1 cellular context compared by ENCODE assay signal in the genomic region with DNA sequence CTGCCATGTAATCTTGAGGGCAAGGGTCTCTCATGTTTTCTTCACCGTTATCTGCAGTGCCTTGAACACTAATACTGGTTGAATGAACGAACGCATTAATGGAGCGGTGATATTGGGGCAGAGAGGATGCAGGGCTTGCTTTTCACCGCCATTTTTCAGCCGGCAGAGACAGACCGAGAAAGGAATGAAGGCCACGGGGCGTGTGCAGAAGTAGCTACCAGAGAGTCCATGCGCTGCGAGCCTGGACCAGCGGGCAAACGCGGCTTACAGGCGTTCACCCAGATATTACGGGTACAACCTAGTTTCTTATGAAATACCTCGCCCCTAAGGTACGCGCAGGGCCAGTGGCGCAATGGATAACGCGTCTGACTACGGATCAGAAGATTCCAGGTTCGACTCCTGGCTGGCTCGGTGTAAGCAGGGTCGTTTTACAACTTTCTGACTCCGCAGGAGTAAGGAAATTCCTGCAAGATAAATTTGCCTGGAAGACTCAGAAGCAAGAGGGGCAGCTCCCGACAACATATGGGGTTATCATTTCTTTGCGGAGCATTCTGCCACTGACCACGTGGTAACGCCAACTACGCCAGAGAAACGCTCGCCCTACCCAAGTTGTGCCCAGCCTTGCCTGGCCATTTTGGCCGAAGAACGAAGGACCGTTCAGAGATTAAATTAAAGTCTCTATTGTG.
TF ChIP-seq lines count a peak whose summit lies in the region.

No MANE protein-coding gene starts in this region.

TF ChIP-seq in HepG2, 621 proteins besides CTCF, POLR2A, EP300 and RAD21 (continued from another document and continues in another):
- no peak for TF ChIP-seq THYN1 (CRISPR knock-in tag; IDR thresholded peaks at IDR 0.05; ENCODE audit: borderline replicate concordance, low read depth)
- TF ChIP-seq SUZ12 (IDR thresholded peaks at IDR 0.05; ENCODE audit: low read depth, low read length), result no peak
- TF ChIP-seq HNF4A (CRISPR knock-in tag; IDR thresholded peaks at IDR 0.05), result peak; percentile 51
- TF ChIP-seq ZMYM2 (CRISPR knock-in tag; IDR thresholded peaks at IDR 0.05), result peak; percentile 97
- peak; percentile 83 for TF ChIP-seq SAP130 (CRISPR knock-in tag; IDR thresholded peaks at IDR 0.05; ENCODE audit: low read depth)
- TF ChIP-seq PRPF4 (IDR thresholded peaks at IDR 0.05; ENCODE audit: low read depth, low read length, poor library complexity, severe bottlenecking), result peak; percentile 94
- peak; percentile 98; the same call in 1 of the 2 replicates for TF ChIP-seq ZSCAN29 (CRISPR knock-in tag; conservative IDR thresholded peaks at IDR 0.05)
- 0 out of 2 replicates have a peak, but pooled peaks have one; percentile 54 for TF ChIP-seq ATF6 (CRISPR knock-in tag; conservative IDR thresholded peaks at IDR 0.05)
- no peak for TF ChIP-seq ISX (CRISPR knock-in tag; conservative IDR thresholded peaks at IDR 0.05)
- no peak; the same call in 1 of the 2 replicates for TF ChIP-seq ZNF451 (CRISPR knock-in tag; IDR thresholded peaks at IDR 0.05)
- TF ChIP-seq REPIN1 (CRISPR knock-in tag; IDR thresholded peaks at IDR 0.05; ENCODE audit: borderline replicate concordance, low read depth), result peak; percentile 96
- TF ChIP-seq STAT5B (CRISPR knock-in tag; IDR thresholded peaks at IDR 0.05), result no peak
- TF ChIP-seq ISL2 (CRISPR knock-in tag; IDR thresholded peaks at IDR 0.05), result peak; percentile 74
- no peak for TF ChIP-seq CC2D1A (CRISPR knock-in tag; IDR thresholded peaks at IDR 0.05)
- no peak for TF ChIP-seq ZBTB8A (CRISPR knock-in tag; IDR thresholded peaks at IDR 0.05; ENCODE audit: borderline replicate concordance, low read depth)
- no peak for TF ChIP-seq MZF1 (CRISPR knock-in tag; IDR thresholded peaks at IDR 0.05; ENCODE audit: borderline replicate concordance)
- no peak for TF ChIP-seq ZNF777 (CRISPR knock-in tag; IDR thresholded peaks at IDR 0.05)
- TF ChIP-seq KLF13 (CRISPR knock-in tag; IDR thresholded peaks at IDR 0.05), result no peak
- no peak for TF ChIP-seq ZNF484 (CRISPR knock-in tag; IDR thresholded peaks at IDR 0.05; ENCODE audit: borderline replicate concordance, low read depth)
- TF ChIP-seq, protein P1, sequence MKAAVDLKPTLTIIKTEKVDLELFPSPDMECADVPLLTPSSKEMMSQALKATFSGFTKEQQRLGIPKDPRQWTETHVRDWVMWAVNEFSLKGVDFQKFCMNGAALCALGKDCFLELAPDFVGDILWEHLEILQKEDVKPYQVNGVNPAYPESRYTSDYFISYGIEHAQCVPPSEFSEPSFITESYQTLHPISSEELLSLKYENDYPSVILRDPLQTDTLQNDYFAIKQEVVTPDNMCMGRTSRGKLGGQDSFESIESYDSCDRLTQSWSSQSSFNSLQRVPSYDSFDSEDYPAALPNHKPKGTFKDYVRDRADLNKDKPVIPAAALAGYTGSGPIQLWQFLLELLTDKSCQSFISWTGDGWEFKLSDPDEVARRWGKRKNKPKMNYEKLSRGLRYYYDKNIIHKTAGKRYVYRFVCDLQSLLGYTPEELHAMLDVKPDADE (CRISPR knock-in tag; IDR thresholded peaks at IDR 0.05), result no peak
- TF ChIP-seq ZNF576 (CRISPR knock-in tag; IDR thresholded peaks at IDR 0.05), result peak; percentile 84; the same call in 1 of the 2 replicates
- peak; percentile 28 for TF ChIP-seq ZNF407 (CRISPR knock-in tag; IDR thresholded peaks at IDR 0.05; ENCODE audit: not compliant biosample characterization)
- TF ChIP-seq ZKSCAN1 (IDR thresholded peaks at IDR 0.05; ENCODE audit: low read length), result peak; percentile 76
- no peak; the same call in 1 of the 2 replicates for TF ChIP-seq ZNF235 (CRISPR knock-in tag; IDR thresholded peaks at IDR 0.05; ENCODE audit: borderline replicate concordance)
- TF ChIP-seq EED (CRISPR knock-in tag; IDR thresholded peaks at IDR 0.05), result peak; percentile 55; the same call in 1 of the 2 replicates
- TF ChIP-seq SNAI1 (CRISPR knock-in tag; IDR thresholded peaks at IDR 0.05; ENCODE audit: borderline replicate concordance), result peak; percentile 28; the same call in 1 of the 2 replicates
- no peak for TF ChIP-seq SCMH1 (CRISPR knock-in tag; IDR thresholded peaks at IDR 0.05; ENCODE audit: borderline replicate concordance)
- TF ChIP-seq NKX3-1 (CRISPR knock-in tag; IDR thresholded peaks at IDR 0.05), result no peak; the same call in none of the 2 replicates
- TF ChIP-seq ZNF839 (CRISPR knock-in tag; IDR thresholded peaks at IDR 0.05; ENCODE audit: borderline replicate concordance), result peak; percentile 45; the same call in 1 of the 2 replicates
- no peak for TF ChIP-seq SMAD9 (CRISPR knock-in tag; IDR thresholded peaks at IDR 0.05)
- TF ChIP-seq SRF (IDR thresholded peaks at IDR 0.05; ENCODE audit: low read depth, low read length), result peak; percentile 5; the same call in 1 of the 2 replicates
- no peak for TF ChIP-seq E2F2 (CRISPR knock-in tag; IDR thresholded peaks at IDR 0.05; ENCODE audit: borderline replicate concordance)
- TF ChIP-seq ZNF646 (CRISPR knock-in tag; IDR thresholded peaks at IDR 0.05), result peak; percentile 71; the same call in 1 of the 2 replicates
- TF ChIP-seq NONO (IDR thresholded peaks at IDR 0.05), result no peak
- peak; percentile 96; the same call in 1 of the 2 replicates for TF ChIP-seq NONO (CRISPR knock-in tag; conservative IDR thresholded peaks at IDR 0.05)
- TF ChIP-seq PLRG1 (conservative IDR thresholded peaks at IDR 0.05), result no peak
- no peak for TF ChIP-seq SRSF4 (IDR thresholded peaks at IDR 0.05; ENCODE audit: low read depth, low read length, poor library complexity, severe bottlenecking)
- peak; percentile 93 for TF ChIP-seq HDAC1 (CRISPR knock-in tag; IDR thresholded peaks at IDR 0.05)
- peak; percentile 79 for TF ChIP-seq DR1 (CRISPR knock-in tag; IDR thresholded peaks at IDR 0.05)
